Comparison of ENCODE assay signal across 1 cellular context in genomic region chr6:50849781-50850180, GRCh38.
TF ChIP-seq lines count a peak whose summit lies in the region.

No MANE protein-coding gene starts in this region.

TF ChIP-seq in HEK293, 187 proteins besides CTCF, POLR2A, EP300 and RAD21 (continued from another document):
- TF ChIP-seq INSM2 (tag by site-specific recombination; IDR thresholded peaks at IDR 0.05) = no peak
